ENCODE assay signal across 14 cellular contexts in the genomic region with DNA sequence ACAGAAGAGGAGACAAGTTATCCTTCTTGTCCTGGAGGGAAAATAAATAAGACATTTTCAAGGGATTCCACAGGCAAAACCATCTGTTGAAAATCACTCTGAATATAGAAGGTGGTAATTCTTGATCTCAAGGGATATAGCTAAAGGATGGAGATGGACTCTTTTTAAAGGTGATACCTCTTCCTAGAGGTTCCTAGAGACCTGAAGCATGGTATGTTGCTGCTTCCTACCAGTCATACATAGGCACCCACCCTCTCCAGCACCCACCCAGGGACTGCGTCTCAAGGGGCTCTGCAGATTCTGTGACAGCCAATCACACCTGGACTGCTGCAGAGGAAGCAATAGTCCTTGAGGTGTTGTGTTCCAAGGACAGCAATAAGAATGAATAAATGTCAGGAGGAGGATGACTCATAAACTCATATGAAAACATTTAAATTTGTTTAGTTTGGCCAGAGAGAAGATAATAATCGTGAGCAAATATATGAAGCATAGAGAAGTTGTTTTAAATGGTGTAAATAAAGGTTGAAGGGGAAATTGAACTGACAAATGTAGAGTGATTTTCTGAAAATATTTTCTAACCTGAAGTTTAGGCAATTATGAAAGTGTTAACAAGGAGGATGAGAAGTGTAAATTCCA.
DNase-seq lines count a peak whose midpoint lies in the region; ATAC-seq and TF ChIP-seq lines count a peak whose summit lies in the region.
"Had no signal": no experiment of that assay in that cellular context is flagged by ENCODE, and none has a peak within 500 bp of the region (broad histone marks: within the 10 kb centered on the region; RNA-seq: fewer than 3 reads in every experiment).

No MANE protein-coding gene starts in this region.

- no peak for ATAC-seq in aorta (ENCODE audit: low FRiP score)
- ATAC-seq: K562 had no signal

- TF ChIP-seq CTCF in HFFc6 (IDR thresholded peaks at IDR 0.05) (no peak), glutamatergic neuron (IDR thresholded peaks at IDR 0.05; ENCODE audit: partially characterized antibody, unreplicated experiment) (no peak)

- H3K36me3 Mint-ChIP-seq in HFFc6 (ENCODE audit: low read depth) (peaks cover 18% of the 10 kb centered on the region), glutamatergic neuron (ENCODE audit: unreplicated experiment) (peaks cover 4% of the 10 kb centered on the region)

- no peaks in the 10 kb centered on the region for H3K36me3 ChIP-seq in aorta (ENCODE audit: control insufficient read depth in 1 of 2, insufficient read depth in 2 of 2, low read length in 1 of 2)
- H3K36me3 ChIP-seq: adrenal gland; BLaER1 treated with 17β-estradiol and CSF1 and Interleukin-3, amounts not matched to agents 10 nM and 100 nM had no signal

- intact Hi-C loops in aorta (cut with DNase I) = loop anchor here in 1 of 2 donors (5.0 kb wide), 1 partner anchor 923 kb away; no protein-coding TSS in a partner anchor

- no peaks in the 10 kb centered on the region for H3K9me3 ChIP-seq in aorta (ENCODE audit: control insufficient read depth, low read length)
- H3K9me3 ChIP-seq: adrenal gland had no signal

- H3K9me3 Mint-ChIP-seq in HFFc6 (peaks cover 14% of the 10 kb centered on the region), glutamatergic neuron (ENCODE audit: unreplicated experiment) (peaks cover 2% of the 10 kb centered on the region)

- peak overlapping the region; percentile 29 for H3K4me3 Mint-ChIP-seq in HFFc6
- H3K4me3 Mint-ChIP-seq in glutamatergic neuron (ENCODE audit: unreplicated experiment) = no peak overlapping the region
- H3K4me3 Mint-ChIP-seq: activated CD8-positive, alpha-beta memory T cell treated with anti-CD3 and anti-CD28 coated beads, Interleukin-2, amount 10 ng/mL, durations not matched to agents 7 days and 5 days; memory B cell had no signal

- no peaks in the 10 kb centered on the region for H3K27me3 Mint-ChIP-seq in HFFc6 (ENCODE audit: insufficient read depth)
- no peaks in the 10 kb centered on the region for H3K27me3 Mint-ChIP-seq in glutamatergic neuron (ENCODE audit: unreplicated experiment)
- H3K27me3 Mint-ChIP-seq: activated CD8-positive, alpha-beta memory T cell treated with anti-CD3 and anti-CD28 coated beads, Interleukin-2, amount 10 ng/mL, durations not matched to agents 7 days and 5 days; progenitor cell of endocrine pancreas had no signal

- 53 to 54% methylated on average over 2 of the region's 2 CpGs for WGBS in aorta, 2 donors

- no peak overlapping the region for H3K27ac ChIP-seq in aorta (ENCODE audit: low read depth in 1 of 2, low read length in 2 of 2)
- H3K27ac ChIP-seq: adrenal gland; BLaER1 treated with 17β-estradiol and CSF1 and Interleukin-3, amounts not matched to agents 10 nM and 100 nM had no signal

- H3K4me1 Mint-ChIP-seq in HFFc6 (ENCODE audit: low read depth) (peaks cover 30% of the 10 kb centered on the region), glutamatergic neuron (ENCODE audit: low read depth, unreplicated experiment) (peaks cover 13% of the 10 kb centered on the region)
- H3K4me1 Mint-ChIP-seq: memory B cell had no signal

- H3K27ac Mint-ChIP-seq in HFFc6 = peak overlapping the region; percentile 2
- peak overlapping the region; percentile 10 for H3K27ac Mint-ChIP-seq in glutamatergic neuron (ENCODE audit: unreplicated experiment)
- H3K27ac Mint-ChIP-seq: memory B cell, progenitor cell of endocrine pancreas had no signal

- no peaks in the 10 kb centered on the region for H3K4me1 ChIP-seq in aorta (ENCODE audit: control insufficient read depth in 1 of 2, insufficient read depth in 2 of 2, low read length in 2 of 2)
- H3K4me1 ChIP-seq: adrenal gland had no signal

- DNase-seq in Caki2 (ENCODE audit: low read depth) (peak; percentile 51), HFFc6 (peak; percentile 35), amniotic epithelial cell (ENCODE audit: low read depth) (peak; percentile 33), glutamatergic neuron (no peak), aorta (no peak), SHP77 treated with DMSO at 0.1 percent for 48 hours (lab: John Stamatoyannopoulos, UW) (no peak), RPMI8226 (no peak), NCI-H1694 treated with DMSO at 0.1 percent for 48 hours (lab: John Stamatoyannopoulos, UW) (no peak)

- no peak overlapping the region for H3K4me3 ChIP-seq in aorta (ENCODE audit: low read length in 2 of 2)
- H3K4me3 ChIP-seq: adrenal gland; BLaER1 treated with 17β-estradiol and CSF1 and Interleukin-3, amounts not matched to agents 10 nM and 100 nM; K562 had no signal

- in situ Hi-C loops in Caki2 (cut with HindIII; ENCODE audit: low pct_unique_long_range_greater_than_20kb, low sequenced_read_pairs) = no loop called here

- no peaks in the 10 kb centered on the region for H3K27me3 ChIP-seq in aorta (ENCODE audit: control insufficient read depth in 1 of 2, insufficient read depth in 2 of 2, low read length in 1 of 2)
- H3K27me3 ChIP-seq: adrenal gland; BLaER1 treated with 17β-estradiol and CSF1 and Interleukin-3, amounts not matched to agents 10 nM and 100 nM had no signal

Comparison
In these comparisons a context has a peak if more than half of its experiments do, and no peak if none do; other contexts are left out.
1. DNase-seq: peak in Caki2 (single experiment), HFFc6 (single experiment) and amniotic epithelial cell (single experiment); none in glutamatergic neuron (single experiment), aorta (0 of 2), SHP77 treated with DMSO at 0.1 percent for 48 hours (single experiment), RPMI8226 (single experiment) and NCI-H1694 treated with DMSO at 0.1 percent for 48 hours (single experiment).